Comparison of ENCODE assay signal across 15 cellular contexts in genomic region chr9:125789196-125789595, GRCh38. TPM values are rescaled to one million over a fixed set of nuclear protein-coding genes. Genes with fewer than 3 reads are reported as not detected.
DNase-seq lines count a peak whose midpoint lies in the region; TF ChIP-seq lines count a peak whose summit lies in the region.
"Had no signal": no experiment of that assay in that cellular context is flagged by ENCODE, and none has a peak within 500 bp of the region (broad histone marks: within the 10 kb centered on the region; RNA-seq: fewer than 3 reads in every experiment).

No MANE protein-coding gene starts in this region.

- DNase-seq in GM13976 (ENCODE audit: low spot score), result peak; percentile 19
- DNase-seq in Jurkat, Clone E6-1 (ENCODE audit: low read depth, low spot score), result peak; percentile 3
- DNase-seq in SK-N-DZ (ENCODE audit: low spot score), result peak; percentile 7
- peak; percentile 41 for DNase-seq in myocyte (ENCODE audit: low read depth)
- no peak for DNase-seq in DMS53 (lab: John Stamatoyannopoulos, UW)
- DNase-seq in ecto neural progenitor cell (ENCODE audit: low spot score), result no peak
- DNase-seq in stimulated activated CD4-positive, alpha-beta T cell treated with anti-CD3 and anti-CD28 coated beads, Interleukin-2, amount 100 ng/mL, for 48 hours, result no peak
- DNase-seq: CD4-positive, alpha-beta memory T cell; HCEC 1CT; NCI-H1436 treated with DMSO at 0.1 percent for 48 hours; NCI-H2081; NCI-H345; NCI-H526 treated with DMSO at 0.1 percent for 48 hours; Peyer's patch; Right ventricle myocardium superior had no signal

- H3K4me3 ChIP-seq in Jurkat, Clone E6-1 (ENCODE audit: low read length), result no peak overlapping the region
- H3K4me3 ChIP-seq: Peyer's patch had no signal

- in situ Hi-C loops in GM13976 (cut with MboI; ENCODE audit: low sequenced_read_pairs, unreplicated experiment), result no loop called here

- TF ChIP-seq CTCF in GM13976 (IDR thresholded peaks at IDR 0.05; ENCODE audit: borderline replicate concordance, control extremely low read depth, extremely low read depth, insufficient read depth, missing control alignments), result no peak

RNA-seq across cellular contexts. Expression of gene PBX3, which starts 42.0 kb away (rescaled TPM):
- polyA plus RNA-seq in Jurkat, Clone E6-1 (2012; ENCODE audit: insufficient read depth, insufficient read length), result 18.6 TPM
- polyA plus RNA-seq in SK-N-DZ (2014; cell fraction: cytosol; rRNA removed), result 51.4 and 62.6 TPM in 2 replicates
- polyA plus RNA-seq in SK-N-DZ (2014; cell fraction: nucleus; rRNA removed), result 33.8 and 57.4 TPM in 2 replicates
- total RNA-seq in myocyte, result 13.1 and 25.0 TPM in 2 replicates
- polyA plus RNA-seq in myocyte (2012), result 15.0 TPM

Comparison
In these comparisons a context has a peak if more than half of its experiments do, and no peak if none do; other contexts are left out.
1. DNase-seq: peak in GM13976 (single experiment), Jurkat, Clone E6-1 (single experiment), SK-N-DZ (single experiment) and myocyte (single experiment); none in DMS53 (single experiment), ecto neural progenitor cell (single experiment) and stimulated activated CD4-positive, alpha-beta T cell treated with anti-CD3 and anti-CD28 coated beads, Interleukin-2, amount 100 ng/mL, for 48 hours (0 of 2).